ENCODE assay signal across 8 cellular contexts in the genomic region with DNA sequence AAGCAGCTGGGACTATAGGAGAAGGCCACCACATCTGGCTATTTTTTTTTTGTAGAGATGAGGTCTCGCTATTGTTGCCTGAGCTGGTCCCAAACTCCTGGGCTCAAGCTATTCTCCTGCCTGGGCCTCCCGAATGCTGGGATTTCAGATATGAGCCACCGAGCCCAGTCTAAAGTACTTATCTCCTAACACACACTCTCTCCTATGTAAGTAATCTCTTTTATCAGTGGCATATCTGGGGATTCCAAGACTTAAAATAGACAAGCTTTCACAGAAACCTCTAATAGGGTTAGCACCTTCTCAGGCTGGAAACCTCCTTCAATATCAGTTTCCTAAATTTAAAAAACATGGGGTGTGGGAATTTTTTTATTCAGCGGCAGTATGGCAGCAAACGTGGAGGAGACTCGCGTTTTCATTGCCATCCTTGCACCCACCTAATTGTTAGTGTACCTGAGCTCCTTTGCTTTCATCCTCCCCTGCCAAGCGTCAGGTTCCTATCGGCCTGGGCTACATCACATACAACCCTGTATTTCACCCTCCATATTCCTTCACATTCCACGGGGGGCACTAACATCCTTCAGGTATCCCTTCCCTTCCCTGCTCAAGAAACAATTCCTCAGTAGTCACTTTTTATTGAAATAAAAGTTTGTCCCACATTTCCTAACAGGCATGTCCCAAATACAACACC. TPM values are rescaled to one million over a fixed set of nuclear protein-coding genes. Genes with fewer than 3 reads are reported as not detected.
A peak's percentile ranks its signal among the peaks of the same experiment; 100 is the strongest.
DNase-seq lines count a peak whose midpoint lies in the region; ATAC-seq, FAIRE-seq and TF ChIP-seq lines count a peak whose summit lies in the region.

No MANE protein-coding gene starts in this region.

- intact Hi-C loops in Panc1 (cut with micrococcal nuclease; ENCODE audit: unreplicated experiment) (no loop called here), ovary (cut with DNase I) (loop anchor here in 1 of 4 donors (10.0 kb wide), 1 partner anchor 59 kb away; a partner anchor contains a TSS)

- peaks cover 24% of the 10 kb centered on the region for H3K4me1 Mint-ChIP-seq in endothelial cell (ENCODE audit: unreplicated experiment)

- H3K4me1 ChIP-seq in Panc1 (ENCODE audit: control insufficient read depth, insufficient read depth, low read length) (no peaks in the 10 kb centered on the region), ovary (ENCODE audit: insufficient read depth) (peaks cover 9% of the 10 kb centered on the region)

- ATAC-seq in Panc1, result no peak
- ATAC-seq in GM21528 (IDR thresholded peaks at IDR 0.05; ENCODE audit: low FRiP score, unreplicated experiment), result no peak
- no peak for ATAC-seq in HG03039 (IDR thresholded peaks at IDR 0.05; ENCODE audit: unreplicated experiment)

- no TSS peak for BruUV-seq in Panc1 (replicated peaks; lab: Mats Ljungman, UMichigan)

- in situ Hi-C loops in Panc1 (cut with HindIII; ENCODE audit: low pct_unique_long_range_greater_than_20kb, low sequenced_read_pairs), result no loop called here

- peak; percentile 76 for FAIRE-seq in GM19239 (lab: Jason Lieb, UNC)

- CTCF ChIA-PET in Panc1 (lab: Charles Lee), result interaction anchor here (0.8 kb wide), 1 partner anchor 20 kb away, joined by 3 read pairs; no protein-coding TSS in a partner anchor

- TF ChIP-seq POLR2A in ovary (IDR thresholded peaks at IDR 0.05), result no peak

- no peaks in the 10 kb centered on the region for H3K27me3 ChIP-seq in Panc1 (ENCODE audit: control insufficient read depth, insufficient read depth, low read length)
- no peaks in the 10 kb centered on the region for H3K27me3 ChIP-seq in ovary

- H3K36me3 ChIP-seq in Panc1 (ENCODE audit: control insufficient read depth, insufficient read depth, low read length) (no peaks in the 10 kb centered on the region), ovary (no peaks in the 10 kb centered on the region)

- TF ChIP-seq EP300 in ovary (IDR thresholded peaks at IDR 0.05), result no peak

- TF ChIP-seq CTCF in Panc1 (IDR thresholded peaks at IDR 0.05), result no peak
- TF ChIP-seq CTCF in endothelial cell (IDR thresholded peaks at IDR 0.05; ENCODE audit: unreplicated experiment), result no peak
- no peak for TF ChIP-seq CTCF in ovary (IDR thresholded peaks at IDR 0.05)

- H3K9me3 ChIP-seq in Panc1 (ENCODE audit: control insufficient read depth, insufficient read depth, low read depth, low read length) (no peaks in the 10 kb centered on the region), ovary (no peaks in the 10 kb centered on the region)

- H3K9me3 Mint-ChIP-seq in endothelial cell (ENCODE audit: unreplicated experiment), result no peaks in the 10 kb centered on the region

- H3K4me3 Mint-ChIP-seq in endothelial cell (ENCODE audit: unreplicated experiment), result peak overlapping the region; percentile 94

- H3K4me3 ChIP-seq in Panc1 (ENCODE audit: low read depth in 2 of 2, low read length in 2 of 2) (peak overlapping the region; percentile 58 to 70), ovary (peak overlapping the region; percentile 94)

- H3K27me3 Mint-ChIP-seq in endothelial cell (ENCODE audit: unreplicated experiment), result peaks cover 4% of the 10 kb centered on the region

- peak overlapping the region; percentile 61 for H3K27ac Mint-ChIP-seq in endothelial cell (ENCODE audit: unreplicated experiment)

- no peak for DNase-seq in GM19239 (ENCODE audit: insufficient read length, low spot score)
- DNase-seq in Panc1 (ENCODE audit: low read depth, low spot score), result no peak
- DNase-seq in endothelial cell (ENCODE audit: low spot score), result no peak
- DNase-seq in ovary, result peak in 1 of 5 donors; percentile 20
- DNase-seq in activated CD4-positive, CD25-positive, alpha-beta regulatory T cell (lab: John Stamatoyannopoulos, UW), result no peak
- no peak for DNase-seq in epidermal melanocyte (ENCODE audit: insufficient read length, low spot score)

- peaks cover 4% of the 10 kb centered on the region for H3K36me3 Mint-ChIP-seq in endothelial cell (ENCODE audit: low read depth, unreplicated experiment)

- 37 to 38% (median 37%) methylated on average over 10 of the region's 10 CpGs for WGBS in ovary, 3 donors

- peak overlapping the region; percentile 79 for H3K27ac ChIP-seq in Panc1 (ENCODE audit: low read length)
- H3K27ac ChIP-seq in ovary, result peak overlapping the region in 1 of 2 donors; percentile 89

- POLR2A ChIA-PET in Panc1 (lab: Charles Lee), result no interaction called here

RNA-seq across cellular contexts. Expression of a gene that starts 1.1 kb away (rescaled TPM):
- 17.7 TPM for total RNA-seq in Panc1 (2021; ENCODE audit: unreplicated experiment)
- 8.0 TPM for polyA plus RNA-seq in Panc1 (2012; ENCODE audit: insufficient read length)
- total RNA-seq in endothelial cell (ENCODE audit: unreplicated experiment), result 31.7 TPM
- total RNA-seq in ovary, result 10 to 100 TPM; 32.9 to 83.4 (median 67.8) TPM
- 10 to 100 TPM; 45.1 to 95.2 TPM for polyA plus RNA-seq in ovary

RNA-seq across cellular contexts. Expression of a gene that starts 17.3 kb away (rescaled TPM):
- total RNA-seq in Panc1 (2021; ENCODE audit: unreplicated experiment) (1.1 TPM), endothelial cell (ENCODE audit: unreplicated experiment) (630 TPM), ovary (10 to 100 TPM in 6 of 7 donors, 1 to 10 TPM in 1; 4.4 to 53.7 (median 19.6) TPM)
- 2.3 TPM for polyA plus RNA-seq in Panc1 (2012; ENCODE audit: insufficient read length)
- 10 to 100 TPM; 39.6 to 98.5 TPM for polyA plus RNA-seq in ovary

RNA-seq across cellular contexts. Expression of a gene that starts 29.5 kb away (rescaled TPM):
- total RNA-seq in Panc1 (2021; ENCODE audit: unreplicated experiment), result 37.7 TPM
- 42.9 TPM for polyA plus RNA-seq in Panc1 (2012; ENCODE audit: insufficient read length)
- total RNA-seq in endothelial cell (ENCODE audit: unreplicated experiment), result 39.4 TPM
- 10 to 100 TPM; 33.7 to 49.1 (median 35.8) TPM for total RNA-seq in ovary
- 10 to 100 TPM; 49.0 to 56.5 TPM for polyA plus RNA-seq in ovary

RNA-seq across cellular contexts. Expression of a gene that starts 36.7 kb away (rescaled TPM):
- total RNA-seq in Panc1 (2021; ENCODE audit: unreplicated experiment), result 3.5 TPM
- polyA plus RNA-seq in Panc1 (2012; ENCODE audit: insufficient read length), result 6.7 TPM
- total RNA-seq in endothelial cell (ENCODE audit: unreplicated experiment), result 8.9 TPM
- total RNA-seq in ovary, result 10 to 100 TPM in 1 of 7 donors, 1 to 10 TPM in 6; 1.5 to 11.9 (median 3.4) TPM
- polyA plus RNA-seq in ovary, result 1 to 10 TPM; 1.1 to 1.5 TPM

RNA-seq across cellular contexts. Expression of a gene that starts 54.8 kb away (rescaled TPM):
- total RNA-seq in Panc1 (2021; ENCODE audit: unreplicated experiment), result 48.8 TPM
- polyA plus RNA-seq in Panc1 (2012; ENCODE audit: insufficient read length), result 72.6 TPM
- total RNA-seq in endothelial cell (ENCODE audit: unreplicated experiment), result 60.3 TPM
- 10 to 100 TPM; 49.1 to 78.2 (median 62.9) TPM for total RNA-seq in ovary
- 10 to 100 TPM; 77.6 to 80.0 TPM for polyA plus RNA-seq in ovary

Comparison
In these comparisons a context has a peak if more than half of its experiments do, and no peak if none do; other contexts are left out.
1. RNA of a gene that starts 17.3 kb away (total RNA-seq): 630 TPM in endothelial cell (single experiment); 4.4 to 53.7 TPM in ovary and 1.1 TPM in Panc1 (single experiment); every median in the first group is over 10 times any median in the second.